In genomic region chr2:78887436-78887835, GRCh38 we compare ENCODE assay signal across 21 cellular contexts.
"Had no signal": no experiment of that assay in that cellular context is flagged by ENCODE, and none has a peak within 500 bp of the region (broad histone marks: within the 10 kb centered on the region; RNA-seq: fewer than 3 reads in every experiment).

No MANE protein-coding gene starts in this region.

- DNase-seq: IMR-90, Kasumi-1, KG1, MM.1S, NCI-H1092 treated with DMSO at 0.1 percent for 48 hours, NCI-H1436, NCI-H187, NCI-H2029, NCI-H2081 treated with DMSO at 0.1 percent for 48 hours, NCI-H2171, NCI-H226, NCI-H446, NCI-H510A, NCI-H524 treated with DMSO at 0.1 percent for 48 hours, NCI-H69, NCI-H774, RPMI8226, SHP77, SK-N-SH, SW 1271, T-cell had no signal

- H3K4me2 ChIP-seq: SK-N-SH had no signal

- H3K9me2 ChIP-seq: SK-N-SH had no signal

- ATAC-seq: T-cell had no signal

- H3K4me3 Mint-ChIP-seq: T-cell had no signal

- H3K27me3 Mint-ChIP-seq: T-cell had no signal

- H3K36me3 Mint-ChIP-seq: T-cell had no signal

- H3K9ac ChIP-seq: SK-N-SH had no signal

- H3K27ac Mint-ChIP-seq: T-cell had no signal

- H3K9me3 ChIP-seq: SK-N-SH had no signal

- H3K4me1 Mint-ChIP-seq: T-cell had no signal
